ENCODE assay signal across 32 cellular contexts in the genomic region with DNA sequence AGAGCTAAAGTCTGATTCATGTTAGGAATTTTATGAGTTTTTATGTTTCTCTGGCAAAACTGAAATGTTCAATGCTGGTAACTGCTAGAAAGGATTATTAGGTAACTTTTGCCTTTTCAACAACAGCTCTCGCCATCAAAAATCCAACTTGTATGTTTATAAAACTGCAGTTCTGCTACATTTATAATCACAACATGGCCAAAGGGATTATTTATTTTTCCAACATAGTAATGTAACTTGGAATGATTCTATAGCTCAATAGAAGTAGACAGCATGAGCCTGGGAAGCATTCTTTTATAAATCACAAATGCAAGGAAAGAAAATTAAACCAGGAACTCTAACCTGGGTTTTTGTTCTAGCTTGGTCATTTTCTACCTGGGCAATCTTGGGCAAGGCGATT.
"Had no signal": no experiment of that assay in that cellular context is flagged by ENCODE, and none has a peak within 500 bp of the region (broad histone marks: within the 10 kb centered on the region; RNA-seq: fewer than 3 reads in every experiment).

No MANE protein-coding gene starts in this region.

- H3K27ac ChIP-seq: adrenal gland, ascending aorta, body of pancreas, brain microvascular endothelial cell, breast epithelium, cardiac muscle cell had no signal

- H3K9me3 ChIP-seq: adrenal gland, ascending aorta, body of pancreas, breast epithelium had no signal

- H3K36me3 ChIP-seq: adrenal gland, ascending aorta, brain microvascular endothelial cell, breast epithelium, cardiac muscle cell had no signal

- DNase-seq: activated effector memory CD4-positive, alpha-beta T cell treated with anti-CD3 and anti-CD28 coated beads, Interleukin-2, amount 50 U/mL, for 16 hours; activated effector memory CD4-positive, alpha-beta T cell treated with Interleukin-2 at 50 U/mL for 16 hours; activated gamma-delta T cell; activated gamma-delta T cell treated with Interleukin-2 at 50 U/mL for 16 hours; activated naive CD4-positive, alpha-beta T cell; activated naive CD4-positive, alpha-beta T cell treated with anti-CD3 and anti-CD28 coated beads for 36 hours; activated naive CD4-positive, alpha-beta T cell treated with anti-CD3 and anti-CD28 coated beads, Interleukin-2, amount 10 ng/mL, durations not matched to agents 7 days and 5 days; activated naive CD4-positive, alpha-beta T cell treated with anti-CD3 and anti-CD28 coated beads, Interleukin-2, amount 50 U/mL, for 16 hours; activated naive CD4-positive, alpha-beta T cell treated with Interleukin-2 at 50 U/mL for 16 hours; activated naive CD8-positive, alpha-beta T cell treated with anti-CD3 and anti-CD28 coated beads for 36 hours; activated naive CD8-positive, alpha-beta T cell treated with anti-CD3 and anti-CD28 coated beads, Interleukin-2, amount 10 ng/mL, durations not matched to agents 7 days and 5 days; activated naive CD8-positive, alpha-beta T cell treated with anti-CD3 and anti-CD28 coated beads, Interleukin-2, amount 50 U/mL, for 24 hours; activated T-cell treated with anti-CD3 and anti-CD28 coated beads, Interleukin-2, amount 50 U/mL, for 24 hours; activated T-cell treated with anti-CD3 and anti-CD28 coated beads, Interleukin-2, amount 50 U/mL, for 4 hours; activated T-cell treated with anti-CD3 and anti-CD28 coated beads, Interleukin-2, amount 50 U/mL, for 48 hours; activated T-cell treated with anti-CD3 and anti-CD28 coated beads, Interleukin-2, amount 50 U/mL, for 72 hours; adrenal gland; amniotic stem cell; amygdala; anterior cingulate cortex; aorta; body of pancreas; brain microvascular endothelial cell; central memory CD4-positive, alpha-beta T cell had no signal

- H3K27me3 ChIP-seq: adrenal gland, ascending aorta, body of pancreas, brain microvascular endothelial cell, breast epithelium, cardiac muscle cell had no signal

- FAIRE-seq: astrocyte, bronchial epithelial cell, colon had no signal

- ATAC-seq: activated naive CD4-positive, alpha-beta T cell treated with anti-CD3 and anti-CD28 coated beads, Interleukin-2, amount 50 U/mL, for 72 hours; activated naive CD8-positive, alpha-beta T cell treated with anti-CD3 and anti-CD28 coated beads, Interleukin-2, amount 50 U/mL, for 24 hours; activated T-cell treated with anti-CD3 and anti-CD28 coated beads, Interleukin-2, amount 50 U/mL, for 4 hours; activated T-cell treated with anti-CD3 and anti-CD28 coated beads, Interleukin-2, amount 50 U/mL, for 72 hours; activated T-helper 17 cell treated with anti-CD3 and anti-CD28 coated beads, Interleukin-2, amount 50 U/mL, for 72 hours; body of pancreas had no signal

- H3K4me3 ChIP-seq: adrenal gland, ascending aorta, body of pancreas, breast epithelium, cardiac muscle cell had no signal

- H3K4me1 ChIP-seq: ascending aorta, body of pancreas, breast epithelium had no signal
